In genomic region chr6:168155193-168155592, GRCh38 we compare ENCODE assay signal across 17 cellular contexts.
DNase-seq lines count a peak whose midpoint lies in the region; ATAC-seq, FAIRE-seq and TF ChIP-seq lines count a peak whose summit lies in the region.
"Had no signal": no experiment of that assay in that cellular context is flagged by ENCODE, and none has a peak within 500 bp of the region (broad histone marks: within the 10 kb centered on the region; RNA-seq: fewer than 3 reads in every experiment).

No MANE protein-coding gene starts in this region.

- H3K9me3 ChIP-seq in SK-N-SH = no peaks in the 10 kb centered on the region
- no peaks in the 10 kb centered on the region for H3K9me3 ChIP-seq in body of pancreas
- H3K9me3 ChIP-seq: SJSA1, stomach had no signal

- H3F3A ChIP-seq in SK-N-SH (replicated peaks; ENCODE audit: insufficient read depth) = no peaks in the 10 kb centered on the region

- no peak for TF ChIP-seq RAD21 in SK-N-SH (IDR thresholded peaks at IDR 0.05; ENCODE audit: low read length)

- POLR2A ChIA-PET in SK-N-SH (lab: Yijun Ruan, JAX) (no interaction called here), RWPE1 (lab: Yijun Ruan, JAX; ENCODE audit: low non-redundant PET) (no interaction called here)

- no peak for TF ChIP-seq EP300 in SK-N-SH (IDR thresholded peaks at IDR 0.05; ENCODE audit: borderline replicate concordance in 1 of 2, low read depth in 1 of 2, low read length in 1 of 2)

- no peak overlapping the region for H3K9ac ChIP-seq in SK-N-SH

- no peak for FAIRE-seq in urothelium cell line (lab: Jason Lieb, UNC)
- FAIRE-seq: D721Med, endothelial cell of umbilical vein, small intestine had no signal

- H4K20me1 ChIP-seq in SK-N-SH (ENCODE audit: insufficient read depth) = no peaks in the 10 kb centered on the region

- no peaks in the 10 kb centered on the region for H3K36me3 ChIP-seq in SK-N-SH (replicated peaks in 1 of 2; ENCODE audit: control insufficient read depth in 1 of 2, insufficient read depth in 2 of 2, low read length in 1 of 2)
- no peaks in the 10 kb centered on the region for H3K36me3 ChIP-seq in body of pancreas (replicated peaks in 1 of 2; ENCODE audit: insufficient read depth in 1 of 2, low read depth in 2 of 2)
- H3K36me3 ChIP-seq: SJSA1, stomach had no signal

- peaks cover 76% of the 10 kb centered on the region for H3K4me1 Mint-ChIP-seq in mesothelial cell of epicardium
- H3K4me1 Mint-ChIP-seq: central memory CD8-positive, alpha-beta T cell had no signal

- intact Hi-C loops in body of pancreas (cut with DNase I) = loop anchor here (10.0 kb wide), 1 partner anchor 200 kb away; no protein-coding TSS in a partner anchor

- H3K36me3 Mint-ChIP-seq in mesothelial cell of epicardium = no peaks in the 10 kb centered on the region

- H3K79me2 ChIP-seq in SK-N-SH (ENCODE audit: insufficient read depth) = no peaks in the 10 kb centered on the region

- CTCF ChIA-PET in SK-N-SH (lab: Yijun Ruan, JAX) (interaction anchor here (1.0 to 3.6 kb wide), 3 partner anchors 23 to 201 kb away, joined by 3 to 14 read pairs (median 4); no protein-coding TSS in a partner anchor), RWPE1 (lab: Yijun Ruan, JAX) (interaction anchor here (0.6 to 0.7 kb wide), 2 partner anchors 19 to 299 kb away, joined by 3 to 5 read pairs; no protein-coding TSS in a partner anchor)

- TF ChIP-seq CTCF in SK-N-SH (IDR thresholded peaks at IDR 0.05) (no peak), RWPE1 (conservative IDR thresholded peaks at IDR 0.05; ENCODE audit: low read depth) (no peak), foreskin fibroblast (IDR thresholded peaks at IDR 0.05; ENCODE audit: low read depth, low read length) (no peak), body of pancreas (IDR thresholded peaks at IDR 0.05) (no peak), mesothelial cell of epicardium (IDR thresholded peaks at IDR 0.05; ENCODE audit: unreplicated experiment) (no peak)

- DNase-seq in SK-N-SH (no peak), RWPE1 (ENCODE audit: low spot score) (peak; percentile 35), foreskin fibroblast (peak; percentile 23 to 45), urothelium cell line (ENCODE audit: low spot score) (peak; percentile 67), body of pancreas (no peak), globus pallidus (ENCODE audit: low spot score) (no peak), mesothelial cell of epicardium (ENCODE audit: low spot score in 2 of 2, unreplicated experiment in 2 of 2) (no peak)
- DNase-seq: activated CD8-positive, alpha-beta T cell treated with anti-CD3 and anti-CD28 coated beads, Interleukin-2, amount 10 ng/mL, durations not matched to agents 7 days and 5 days; activated naive CD4-positive, alpha-beta T cell treated with Interleukin-2 at 50 U/mL for 16 hours; NCI-H2171; stomach had no signal

- no peak overlapping the region for H3K27ac Mint-ChIP-seq in mesothelial cell of epicardium
- H3K27ac Mint-ChIP-seq: activated CD8-positive, alpha-beta T cell treated with anti-CD3 and anti-CD28 coated beads, Interleukin-2, amount 10 ng/mL, durations not matched to agents 7 days and 5 days had no signal

- H3K27ac ChIP-seq in SK-N-SH (ENCODE audit: low read depth in 2 of 2, low read length in 1 of 2) (no peak overlapping the region), RWPE1 (no peak overlapping the region), body of pancreas (no peak overlapping the region)
- H3K27ac ChIP-seq: SJSA1, stomach had no signal

- H3K4me2 ChIP-seq in SK-N-SH = no peak overlapping the region

- no peak for TF ChIP-seq POLR2A in body of pancreas (IDR thresholded peaks at IDR 0.05)

- ATAC-seq in SK-N-SH treated with all-trans-retinoic acid at 6 μM for 48 hours (no peak), body of pancreas (no peak)
- ATAC-seq: activated CD8-positive, alpha-beta T cell treated with anti-CD3 and anti-CD28 coated beads, Interleukin-2, amount 10 ng/mL, durations not matched to agents 7 days and 5 days had no signal

- H3K27me3 ChIP-seq in SK-N-SH (ENCODE audit: insufficient read depth) (no peaks in the 10 kb centered on the region), body of pancreas (no peaks in the 10 kb centered on the region)
- H3K27me3 ChIP-seq: SJSA1 had no signal

- peaks cover 5 to 16% of the 10 kb centered on the region in 2 experiments; a peak in 2 of 4 replicates for H3K4me1 ChIP-seq in SK-N-SH (ENCODE audit: control insufficient read depth in 1 of 2, insufficient read depth in 2 of 2, low read depth in 1 of 2, low read length in 1 of 2)
- H3K4me1 ChIP-seq in body of pancreas = peaks cover 13% of the 10 kb centered on the region
- H3K4me1 ChIP-seq: SJSA1 had no signal

- no peaks in the 10 kb centered on the region for H3K9me3 Mint-ChIP-seq in mesothelial cell of epicardium
- H3K9me3 Mint-ChIP-seq: central memory CD8-positive, alpha-beta T cell had no signal

- no peaks in the 10 kb centered on the region for H3K27me3 Mint-ChIP-seq in mesothelial cell of epicardium (ENCODE audit: low read depth)

- no peak overlapping the region for H2AFZ ChIP-seq in SK-N-SH (ENCODE audit: low read depth)

- H3K4me3 Mint-ChIP-seq in mesothelial cell of epicardium = no peak overlapping the region
- H3K4me3 Mint-ChIP-seq: activated CD8-positive, alpha-beta T cell treated with anti-CD3 and anti-CD28 coated beads, Interleukin-2, amount 10 ng/mL, durations not matched to agents 7 days and 5 days; central memory CD8-positive, alpha-beta T cell had no signal

- no peaks in the 10 kb centered on the region for H3K9me2 ChIP-seq in SK-N-SH

- 53% methylated on average over 5 of the region's 5 CpGs for WGBS in SK-N-SH (ENCODE audit: low lambda C conversion rate)
- 65 to 82% methylated on average over 5 of the region's 5 CpGs for WGBS in body of pancreas, 2 donors

- H3K4me3 ChIP-seq in SK-N-SH (ENCODE audit: low read depth in 2 of 2, low read length in 1 of 2) = no peak overlapping the region
- H3K4me3 ChIP-seq in foreskin fibroblast (ENCODE audit: low read depth in 1 of 2, low read length in 2 of 2) = no peak overlapping the region
- no peak overlapping the region for H3K4me3 ChIP-seq in body of pancreas
- H3K4me3 ChIP-seq: SJSA1, stomach had no signal

TF ChIP-seq in SK-N-SH treated with all-trans-retinoic acid at 6 μM for 48 hours, 23 proteins besides CTCF, POLR2A, EP300 and RAD21:
- TF ChIP-seq ISL1 (CRISPR knock-in tag; IDR thresholded peaks at IDR 0.05) (0 out of 2 replicates have a peak, but pooled peaks have one; percentile 7), ZC3H10 (CRISPR knock-in tag; IDR thresholded peaks at IDR 0.05) (no peak)
TF ChIP-seq in SK-N-SH treated with all-trans-retinoic acid at 6 μM for 48 hours: peak in this region for 1.

TF ChIP-seq in SK-N-SH, 30 proteins besides CTCF, POLR2A, EP300 and RAD21:
- TF ChIP-seq EZH2phosphoT487 (IDR thresholded peaks at IDR 0.05; ENCODE audit: borderline replicate concordance, low read depth) = no peak
- TF ChIP-seq TCF12 (IDR thresholded peaks at IDR 0.05) = no peak
- TF ChIP-seq NFIC (IDR thresholded peaks at IDR 0.05; ENCODE audit: borderline replicate concordance) = no peak
- no peak for TF ChIP-seq TAF1 (IDR thresholded peaks at IDR 0.05; ENCODE audit: borderline replicate concordance, low read depth, low read length)
- no peak for TF ChIP-seq RFX5 (IDR thresholded peaks at IDR 0.05; ENCODE audit: low read length)
- no peak for TF ChIP-seq ELF1 (IDR thresholded peaks at IDR 0.05)
- TF ChIP-seq RXRA (IDR thresholded peaks at IDR 0.05; ENCODE audit: borderline replicate concordance, low read depth) = no peak
- TF ChIP-seq YY1 (IDR thresholded peaks at IDR 0.05; ENCODE audit: low read depth) = no peak
- TF ChIP-seq ZBTB33 (IDR thresholded peaks at IDR 0.05; ENCODE audit: borderline replicate concordance, low read depth) = no peak
- TF ChIP-seq MAX (IDR thresholded peaks at IDR 0.05; ENCODE audit: low read depth) = no peak
- TF ChIP-seq POLR2AphosphoS5 (IDR thresholded peaks at IDR 0.05; ENCODE audit: low read depth, low read length) = no peak
- no peak for TF ChIP-seq RCOR1 (IDR thresholded peaks at IDR 0.05; ENCODE audit: low read length)
- TF ChIP-seq FOSL2 (IDR thresholded peaks at IDR 0.05; ENCODE audit: borderline replicate concordance, low read depth) = no peak
TF ChIP-seq in SK-N-SH: peak in this region for 0.

Comparison
In these comparisons a context has a peak if more than half of its experiments do, and no peak if none do; other contexts are left out.
1. DNase-seq: peak in RWPE1 (single experiment), foreskin fibroblast (2 of 2) and urothelium cell line (single experiment); none in SK-N-SH (single experiment), body of pancreas (0 of 4), globus pallidus (single experiment) and mesothelial cell of epicardium (0 of 2).